In the genomic region with DNA sequence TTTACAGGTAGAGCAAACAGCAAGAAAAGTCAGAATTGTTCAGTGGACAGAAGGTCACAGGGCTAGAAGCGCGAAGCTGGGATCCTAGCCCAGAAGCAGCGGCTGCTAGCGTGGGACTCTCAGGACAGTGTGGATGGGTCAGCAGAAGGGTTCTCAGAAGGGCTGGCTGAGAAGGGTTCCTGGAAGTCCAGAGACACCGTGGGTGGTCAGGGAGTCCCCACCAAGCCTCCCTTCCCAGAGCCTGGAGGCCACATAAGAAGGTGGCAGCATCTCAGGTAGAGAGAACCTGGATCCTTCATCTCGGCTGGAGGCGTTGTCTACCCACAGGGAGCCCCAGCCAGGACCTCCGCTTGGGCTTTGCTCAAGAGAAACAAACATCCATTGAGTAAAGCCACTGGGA, we compare ENCODE assay signal across 21 cellular contexts.
DNase-seq lines count a peak whose midpoint lies in the region; ATAC-seq, FAIRE-seq and TF ChIP-seq lines count a peak whose summit lies in the region.
"Had no signal": no experiment of that assay in that cellular context is flagged by ENCODE, and none has a peak within 500 bp of the region (broad histone marks: within the 10 kb centered on the region; RNA-seq: fewer than 3 reads in every experiment).

No MANE protein-coding gene starts in this region.

- H2AFZ ChIP-seq in H1 (ENCODE audit: low read length) (no peak overlapping the region), neural progenitor cell (replicated peaks) (no peak overlapping the region)

- no peak for TF ChIP-seq RAD21 in H1 (IDR thresholded peaks at IDR 0.05 in 1 of 2, conservative IDR thresholded peaks at IDR 0.05 in 1 of 2; ENCODE audit: low read depth in 2 of 2, low read length in 2 of 2)

- peaks cover 0 to 11% (median 10%) of the 10 kb centered on the region in 4 experiments; a peak in 6 of 7 replicates for H3K4me1 ChIP-seq in H1 (replicated peaks in 1 of 4; ENCODE audit: control insufficient read depth in 3 of 4, insufficient read depth in 4 of 4, low read length in 3 of 4)
- peaks cover 18% of the 10 kb centered on the region for H3K4me1 ChIP-seq in mesendoderm (ENCODE audit: control insufficient read depth, low read depth, low read length)
- peaks cover 12% of the 10 kb centered on the region for H3K4me1 ChIP-seq in neural progenitor cell
- H3K4me1 ChIP-seq: Caco-2 had no signal

- H3K4me1 Mint-ChIP-seq in neural progenitor cell, result peaks cover 37% of the 10 kb centered on the region
- H3K4me1 Mint-ChIP-seq: B cell had no signal

- H2BK12ac ChIP-seq in H1 (ENCODE audit: low read depth, low read length), result peak overlapping the region; percentile 61; the same call in 1 of the 2 replicates

- DNase-seq in H1 (ENCODE audit: low read depth in 1 of 2, low spot score in 2 of 2) (no peak), mesendoderm (no peak), neural progenitor cell (ENCODE audit: low spot score) (no peak), SIG-M5 treated with dmso at 0.1 percent for 504 hours (lab: John Stamatoyannopoulos, UW; ENCODE audit: unreplicated experiment) (no peak), H7 (no peak)
- DNase-seq: AML-193; Caco-2; Calu3; CD4-positive, alpha-beta T cell; CD8-positive, alpha-beta T cell; GF-D8 had no signal

- H3K56ac ChIP-seq in H1 (replicated peaks; ENCODE audit: insufficient read length, low read depth, low read length) (no peak overlapping the region), mesendoderm (ENCODE audit: low read length) (peak overlapping the region; percentile 72)

- H3K4me3 Mint-ChIP-seq in neural progenitor cell, result no peak overlapping the region
- H3K4me3 Mint-ChIP-seq: B cell; CD4-positive, alpha-beta T cell; CD8-positive, alpha-beta T cell had no signal

- H3K79me2 ChIP-seq in H1 (ENCODE audit: control insufficient read depth in 1 of 2, insufficient read depth in 2 of 2, low read length in 2 of 2) (no peaks in the 10 kb centered on the region), mesendoderm (ENCODE audit: control insufficient read depth, insufficient read depth, low read length) (no peaks in the 10 kb centered on the region), neural progenitor cell (ENCODE audit: low read depth) (no peaks in the 10 kb centered on the region)

- H3K4me3 ChIP-seq in H1 (ENCODE audit: extremely low read depth in 1 of 4, insufficient read depth in 2 of 4, low read depth in 3 of 4, low read length in 4 of 4) (no peak overlapping the region), mesendoderm (ENCODE audit: low read length) (no peak overlapping the region), neural progenitor cell (no peak overlapping the region), H7 (ENCODE audit: insufficient read depth, low read depth, low read length) (no peak overlapping the region)
- H3K4me3 ChIP-seq: A549; BLaER1 treated with 17β-estradiol and CSF1 and Interleukin-3, amounts not matched to agents 10 nM and 100 nM had no signal

- H3F3A ChIP-seq in neural progenitor cell (ENCODE audit: low read depth), result no peaks in the 10 kb centered on the region

- no peaks in the 10 kb centered on the region for H4K20me1 ChIP-seq in H1 (replicated peaks in 1 of 2; ENCODE audit: control insufficient read depth in 1 of 2, insufficient read depth in 2 of 2, low read length in 2 of 2)
- H4K20me1 ChIP-seq in neural progenitor cell (ENCODE audit: low read depth), result no peaks in the 10 kb centered on the region
- H4K20me1 ChIP-seq: BLaER1 treated with 17β-estradiol and CSF1 and Interleukin-3, amounts not matched to agents 10 nM and 100 nM had no signal

- no peaks in the 10 kb centered on the region for H3K36me3 ChIP-seq in H1 (ENCODE audit: control insufficient read depth in 2 of 4, insufficient read depth in 4 of 4, low read length in 3 of 4)
- no peaks in the 10 kb centered on the region for H3K36me3 ChIP-seq in mesendoderm (ENCODE audit: control insufficient read depth, insufficient read depth, low read length)
- no peaks in the 10 kb centered on the region for H3K36me3 ChIP-seq in neural progenitor cell
- H3K36me3 ChIP-seq in H7 (replicated peaks; ENCODE audit: control insufficient read depth, insufficient read depth, low read length), result no peaks in the 10 kb centered on the region
- H3K36me3 ChIP-seq: BLaER1 treated with 17β-estradiol and CSF1 and Interleukin-3, amounts not matched to agents 10 nM and 100 nM had no signal

- H3K9me3 ChIP-seq in H1 (ENCODE audit: insufficient read depth in 2 of 2, low read depth in 1 of 2, low read length in 1 of 2) (no peaks in the 10 kb centered on the region), neural progenitor cell (ENCODE audit: low read depth) (no peaks in the 10 kb centered on the region)
- H3K9me3 ChIP-seq: A549; BLaER1 treated with 17β-estradiol and CSF1 and Interleukin-3, amounts not matched to agents 10 nM and 100 nM; Caco-2 had no signal

- no peaks in the 10 kb centered on the region for H3K9me3 Mint-ChIP-seq in neural progenitor cell
- H3K9me3 Mint-ChIP-seq: CD4-positive, alpha-beta T cell; CD8-positive, alpha-beta T cell had no signal

- POLR2A ChIA-PET in H1 (lab: Charles Lee; ENCODE audit: partially characterized antibody), result interaction anchor here (1.4 kb wide), 1 partner anchor 150 kb away, joined by 3 read pairs; no protein-coding TSS in a partner anchor

- FAIRE-seq in H1 (lab: Jason Lieb, UNC), result no peak
- FAIRE-seq: A549, D721Med, G401.6, GM12891, GM18507 had no signal

- no peak for ATAC-seq in HG02884 (IDR thresholded peaks at IDR 0.05; ENCODE audit: unreplicated experiment)
- ATAC-seq: A549; CD8-positive, alpha-beta T cell had no signal

- H3K4ac ChIP-seq in H1 (replicated peaks; ENCODE audit: insufficient read length, low read depth, low read length) (peak overlapping the region; percentile 61), mesendoderm (ENCODE audit: low read depth, low read length) (no peak overlapping the region)

- TF ChIP-seq CTCF in H1 (IDR thresholded peaks at IDR 0.05; ENCODE audit: control extremely low read depth in 1 of 3, insufficient read depth in 1 of 3, low read depth in 1 of 3, low read length in 3 of 3) (no peak), neural progenitor cell (IDR thresholded peaks at IDR 0.05) (no peak)

- H3K27ac Mint-ChIP-seq in neural progenitor cell, result peak overlapping the region; percentile 75
- H3K27ac Mint-ChIP-seq: B cell; CD4-positive, alpha-beta T cell; CD8-positive, alpha-beta T cell had no signal

- H3K18ac ChIP-seq in H1 (ENCODE audit: extremely low read depth, low read length) (peak overlapping the region; percentile 40; the same call in 1 of the 2 replicates), mesendoderm (ENCODE audit: low read length) (peak overlapping the region; percentile 15)

- no peak for TF ChIP-seq EP300 in H1 (IDR thresholded peaks at IDR 0.05; ENCODE audit: borderline replicate concordance in 1 of 2, low read depth in 2 of 2, low read length in 2 of 2)

- H3K14ac ChIP-seq in H1 (ENCODE audit: insufficient read length), result no peak overlapping the region

- H2BK120ac ChIP-seq in H1 (replicated peaks; ENCODE audit: low read depth, low read length) (peak overlapping the region; percentile 19), mesendoderm (ENCODE audit: low read depth, low read length) (no peak overlapping the region)

- WGBS in H1 (ENCODE audit: extremely low coverage in 1 of 2, insufficient coverage in 1 of 2, insufficient read length in 1 of 2, insufficient replicate concordance in 2 of 2, low coverage in 1 of 2, low lambda C conversion rate in 2 of 2, missing lambda C conversion rate in 1 of 2), 2 experiments, result 98% methylated on average over 8 of the region's 8 CpGs; no CpG with 5 or more reads in 1 of the 2 experiments
- no CpG with 5 or more reads among the region's 8 CpGs for WGBS in mesendoderm (ENCODE audit: extremely low coverage, insufficient coverage, low lambda C conversion rate)

- H3K36me3 Mint-ChIP-seq in neural progenitor cell, result no peaks in the 10 kb centered on the region
- H3K36me3 Mint-ChIP-seq: CD8-positive, alpha-beta T cell had no signal

- H2BK15ac ChIP-seq in H1 (ENCODE audit: low read length) (peak overlapping the region; percentile 67; the same call in 1 of the 2 replicates), mesendoderm (replicated peaks; ENCODE audit: low read depth) (no peak overlapping the region)

- H3K79me1 ChIP-seq in H1 (ENCODE audit: low read depth, low read length), result no peaks in the 10 kb centered on the region
- no peaks in the 10 kb centered on the region for H3K79me1 ChIP-seq in mesendoderm (ENCODE audit: low read length)

- no peaks in the 10 kb centered on the region; the same call in 1 of the 2 replicates for H3K23me2 ChIP-seq in H1 (ENCODE audit: low read depth, low read length)

- H4K91ac ChIP-seq in H1 (replicated peaks; ENCODE audit: insufficient read length, low read length), result peak overlapping the region; percentile 87

- no peak overlapping the region for H3K23ac ChIP-seq in H1 (ENCODE audit: insufficient read length)
- peak overlapping the region; percentile 69 for H3K23ac ChIP-seq in mesendoderm (ENCODE audit: low read length)

- TF ChIP-seq POLR2A in H1 (IDR thresholded peaks at IDR 0.05; ENCODE audit: control extremely low read depth in 1 of 2, low read depth in 2 of 2, low read length in 2 of 2), result no peak

- CTCF ChIA-PET in H1 (lab: Charles Lee; ENCODE audit: partially characterized antibody), result interaction anchor here (0.6 to 1.3 kb wide), 3 partner anchors 21 to 742 kb away, joined by 3 read pairs; no protein-coding TSS in a partner anchor

- H2AK5ac ChIP-seq in H1 (ENCODE audit: low read depth, low read length) (no peak overlapping the region), mesendoderm (ENCODE audit: low read length) (peak overlapping the region; percentile 67)

- H3K27ac ChIP-seq in H1 (ENCODE audit: low read depth, low read length) (no peak overlapping the region), mesendoderm (ENCODE audit: low read depth, low read length) (no peak overlapping the region), neural progenitor cell (no peak overlapping the region)
- H3K27ac ChIP-seq: 22Rv1, A549, C4-2B had no signal

- peak overlapping the region; percentile 94; the same call in 1 of the 2 replicates for H2BK20ac ChIP-seq in H1 (ENCODE audit: low read length)

- H4K8ac ChIP-seq in H1 (ENCODE audit: extremely low read depth, insufficient read depth, low read length) (no peak overlapping the region), mesendoderm (ENCODE audit: low read depth, low read length) (no peak overlapping the region)

- H4K5ac ChIP-seq in H1 (ENCODE audit: insufficient read length, low read depth, low read length) (no peak overlapping the region), mesendoderm (ENCODE audit: low read length) (no peak overlapping the region)

- peaks cover 4% of the 10 kb centered on the region for H3K27me3 Mint-ChIP-seq in neural progenitor cell (ENCODE audit: insufficient read depth, low read depth)

- no peak overlapping the region for H3K9ac ChIP-seq in H1 (replicated peaks in 1 of 4; ENCODE audit: extremely low read depth in 1 of 4, low read depth in 3 of 4, low read length in 3 of 4)
- H3K9ac ChIP-seq in mesendoderm (ENCODE audit: low read length), result no peak overlapping the region
- no peak overlapping the region for H3K9ac ChIP-seq in neural progenitor cell
- H3K9ac ChIP-seq: BLaER1 treated with 17β-estradiol and CSF1 and Interleukin-3, amounts not matched to agents 10 nM and 100 nM had no signal

- H3K27me3 ChIP-seq in H1 (replicated peaks in 1 of 4; ENCODE audit: control insufficient read depth in 3 of 4, extremely low read depth in 1 of 4, insufficient read depth in 3 of 4, low read length in 3 of 4) (no peaks in the 10 kb centered on the region; a peak in 1 of 7 replicates), mesendoderm (ENCODE audit: insufficient read depth, low read length, poor library complexity) (no peaks in the 10 kb centered on the region), neural progenitor cell (no peaks in the 10 kb centered on the region), H7 (ENCODE audit: control insufficient read depth, insufficient read depth, low read length) (no peaks in the 10 kb centered on the region; the same call in none of the 2 replicates)
- H3K27me3 ChIP-seq: BLaER1 treated with 17β-estradiol and CSF1 and Interleukin-3, amounts not matched to agents 10 nM and 100 nM had no signal

- H3K4me2 ChIP-seq in H1 (ENCODE audit: insufficient read depth in 1 of 2, low read depth in 2 of 2, low read length in 2 of 2) (no peak overlapping the region), mesendoderm (ENCODE audit: low read length) (no peak overlapping the region), neural progenitor cell (no peak overlapping the region)

- H2BK5ac ChIP-seq in H1 (ENCODE audit: low read depth, low read length) (peak overlapping the region; percentile 75; the same call in 1 of the 2 replicates), mesendoderm (ENCODE audit: low read length) (peak overlapping the region; percentile 64)
